20 cellular contexts compared by ENCODE assay signal in the genomic region with DNA sequence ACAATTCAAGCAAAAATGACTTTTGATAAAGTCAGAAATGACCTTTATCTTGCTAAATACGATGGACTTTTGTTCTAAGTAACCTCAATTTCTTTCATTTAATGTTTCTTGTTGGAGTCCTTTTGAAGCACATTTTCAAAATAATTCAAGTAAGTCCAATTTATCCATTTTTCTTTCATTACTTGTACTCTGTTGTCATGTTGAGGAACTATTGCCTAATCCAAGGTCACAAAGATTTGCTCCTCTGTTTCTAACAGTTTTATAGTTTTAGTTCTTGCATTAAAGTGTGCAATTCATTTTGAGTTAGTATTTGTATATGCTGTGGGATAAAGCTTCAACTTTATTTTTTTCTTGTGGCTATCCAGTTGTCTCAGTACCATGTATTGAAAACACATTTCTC.
"Had no signal": no experiment of that assay in that cellular context is flagged by ENCODE, and none has a peak within 500 bp of the region (broad histone marks: within the 10 kb centered on the region; RNA-seq: fewer than 3 reads in every experiment).

No MANE protein-coding gene starts in this region.

- DNase-seq: cerebellar nuclear complex; cortex of kidney; effector memory CD8-positive, alpha-beta T cell; esophagus squamous epithelium; foreskin melanocyte; head of caudate nucleus; hippocampal formation; kidney glomerular epithelial cell; mammary epithelial cell; naive thymus-derived CD4-positive, alpha-beta T cell; nephron progenitor cell; psoas muscle; retina; small intestine; stimulated activated CD4-positive, alpha-beta T cell treated with anti-CD3 and anti-CD28 coated beads, Interleukin-12 subunit alpha, Interleukin-12 subunit beta, amount 100 ng/mL, for 4 hours; stimulated activated naive CD4-positive, alpha-beta T cell; stomach; substantia nigra; transverse colon had no signal

- H3K4me3 ChIP-seq: esophagus squamous epithelium, psoas muscle, stomach, thoracic aorta, transverse colon had no signal
